ENCODE assay signal across 1 cellular context in the genomic region with DNA sequence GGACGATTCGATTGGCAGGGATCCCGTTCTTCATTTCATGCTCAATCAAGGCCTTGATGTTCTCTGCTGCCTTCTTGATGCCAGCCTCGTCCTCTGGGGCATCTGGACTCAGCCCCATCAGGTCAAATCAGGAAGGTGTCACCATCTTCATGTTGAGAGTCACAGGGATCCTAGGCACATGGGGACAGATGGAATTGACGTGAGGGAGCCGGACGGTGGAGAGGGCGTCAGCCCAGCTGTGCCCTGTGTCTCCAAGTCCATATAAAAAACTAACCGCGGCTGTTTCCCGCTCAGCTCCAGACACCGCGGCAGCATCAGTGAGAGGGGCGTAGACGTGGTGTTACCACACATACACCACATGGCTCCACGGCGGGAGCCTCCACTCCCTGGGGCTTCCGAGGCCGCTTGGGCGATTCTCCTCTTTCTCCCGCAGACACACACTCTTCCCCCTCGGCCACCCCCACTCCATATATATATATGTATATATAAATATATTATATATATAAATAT.
TF ChIP-seq lines count a peak whose summit lies in the region.

No MANE protein-coding gene starts in this region.

TF ChIP-seq in K562, 482 proteins besides CTCF, POLR2A, EP300 and RAD21:
- TF ChIP-seq, protein P1, sequence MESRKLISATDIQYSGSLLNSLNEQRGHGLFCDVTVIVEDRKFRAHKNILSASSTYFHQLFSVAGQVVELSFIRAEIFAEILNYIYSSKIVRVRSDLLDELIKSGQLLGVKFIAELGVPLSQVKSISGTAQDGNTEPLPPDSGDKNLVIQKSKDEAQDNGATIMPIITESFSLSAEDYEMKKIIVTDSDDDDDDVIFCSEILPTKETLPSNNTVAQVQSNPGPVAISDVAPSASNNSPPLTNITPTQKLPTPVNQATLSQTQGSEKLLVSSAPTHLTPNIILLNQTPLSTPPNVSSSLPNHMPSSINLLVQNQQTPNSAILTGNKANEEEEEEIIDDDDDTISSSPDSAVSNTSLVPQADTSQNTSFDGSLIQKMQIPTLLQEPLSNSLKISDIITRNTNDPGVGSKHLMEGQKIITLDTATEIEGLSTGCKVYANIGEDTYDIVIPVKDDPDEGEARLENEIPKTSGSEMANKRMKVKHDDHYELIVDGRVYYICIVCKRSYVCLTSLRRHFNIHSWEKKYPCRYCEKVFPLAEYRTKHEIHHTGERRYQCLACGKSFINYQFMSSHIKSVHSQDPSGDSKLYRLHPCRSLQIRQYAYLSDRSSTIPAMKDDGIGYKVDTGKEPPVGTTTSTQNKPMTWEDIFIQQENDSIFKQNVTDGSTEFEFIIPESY (CRISPR knock-in tag; IDR thresholded peaks at IDR 0.05), result peak; percentile 95
- TF ChIP-seq E2F6 (IDR thresholded peaks at IDR 0.05; ENCODE audit: borderline replicate concordance in 1 of 2, extremely low read depth in 1 of 2, insufficient read depth in 1 of 2, insufficient read length in 1 of 2, low read depth in 1 of 2, low read length in 1 of 2, poor library complexity in 1 of 2, severe bottlenecking in 1 of 2), result peak in 1 of 2 experiments; percentile 65
